In genomic region chr11:33375688-33376311, GRCh38 we compare ENCODE assay signal across 8 cellular contexts. TPM values are rescaled to one million over a fixed set of nuclear protein-coding genes. Genes with fewer than 3 reads are reported as not detected.
DNase-seq lines count a peak whose midpoint lies in the region; ATAC-seq lines count a peak whose summit lies in the region.

Gene KIAA1549L (plus strand): TSS chr11:33376108.

- H3K27me3 Mint-ChIP-seq in activated naive CD4-positive, alpha-beta T cell treated with anti-CD3 and anti-CD28 coated beads, Interleukin-2, amount 10 ng/mL, durations not matched to agents 7 days and 5 days: peaks cover 41% of the 10 kb centered on the region
- H3K27me3 Mint-ChIP-seq in naive thymus-derived CD8-positive, alpha-beta T cell: peaks cover 23 to 53% (median 31%) of the 10 kb centered on the region in 5 donors

- peak within 1 kb of the TSS; percentile 28 to 51 for H3K4me3 ChIP-seq in duodenal mucosa (ENCODE audit: low read depth in 1 of 2, low read length in 2 of 2)

- peak within 1 kb of the TSS; percentile 19 for H3K4me3 Mint-ChIP-seq in activated naive CD4-positive, alpha-beta T cell treated with anti-CD3 and anti-CD28 coated beads, Interleukin-2, amount 10 ng/mL, durations not matched to agents 7 days and 5 days
- H3K4me3 Mint-ChIP-seq in naive thymus-derived CD8-positive, alpha-beta T cell: peak within 1 kb of the TSS; percentile 18 to 75 (median 52)

- ATAC-seq in naive thymus-derived CD8-positive, alpha-beta T cell: no peak
- ATAC-seq in GM21529 (IDR thresholded peaks at IDR 0.05; ENCODE audit: unreplicated experiment): no peak

- H3K27ac Mint-ChIP-seq in activated naive CD4-positive, alpha-beta T cell treated with anti-CD3 and anti-CD28 coated beads, Interleukin-2, amount 10 ng/mL, durations not matched to agents 7 days and 5 days: no peak within 1 kb of the TSS
- peak within 1 kb of the TSS in 1 of 10 donors; percentile 45 for H3K27ac Mint-ChIP-seq in naive thymus-derived CD8-positive, alpha-beta T cell

- H3K9me3 ChIP-seq in duodenal mucosa (ENCODE audit: control insufficient read depth in 1 of 2, low read length in 2 of 2): no peaks in the 10 kb centered on the region

- CTCF ChIA-PET in activated naive CD4-positive, alpha-beta T cell treated with anti-CD3 and anti-CD28 coated beads, Interleukin-2, amount 10 ng/mL, durations not matched to agents 7 days and 5 days (lab: Charles Lee): no interaction called here

- no peak within 1 kb of the TSS for H3K27ac ChIP-seq in duodenal mucosa (ENCODE audit: low read depth, low read length)

- no peak within 1 kb of the TSS for H3K9ac ChIP-seq in duodenal mucosa (ENCODE audit: low read depth in 1 of 2, low read length in 2 of 2)

- H3K4me1 ChIP-seq in duodenal mucosa (ENCODE audit: control insufficient read depth in 1 of 2, insufficient read depth in 2 of 2, low read length in 2 of 2): peaks cover 7 to 19% of the 10 kb centered on the region in 2 donors

- H3K36me3 ChIP-seq in duodenal mucosa (ENCODE audit: control insufficient read depth in 1 of 2, insufficient read depth in 2 of 2, low read length in 2 of 2): no peaks in the 10 kb centered on the region

- DNase-seq in activated naive CD4-positive, alpha-beta T cell treated with anti-CD3 and anti-CD28 coated beads, Interleukin-2, amount 10 ng/mL, durations not matched to agents 7 days and 5 days: no peak
- DNase-seq in activated naive CD4-positive, alpha-beta T cell treated with Interleukin-2 at 50 U/mL for 16 hours: no peak
- DNase-seq in NCI-H526 (lab: John Stamatoyannopoulos, UW): peak; percentile 29 to 86
- no peak for DNase-seq in naive thymus-derived CD8-positive, alpha-beta T cell
- no peak for DNase-seq in KG1 (lab: John Stamatoyannopoulos, UW)
- DNase-seq in stimulated activated naive CD4-positive, alpha-beta T cell (lab: John Stamatoyannopoulos, UW): no peak

- peaks cover 19 to 21% of the 10 kb centered on the region in 2 donors for H3K27me3 ChIP-seq in duodenal mucosa (ENCODE audit: control insufficient read depth in 1 of 2, insufficient read depth in 2 of 2, low read length in 2 of 2)

- no peaks in the 10 kb centered on the region for H3K9me3 Mint-ChIP-seq in activated naive CD4-positive, alpha-beta T cell treated with anti-CD3 and anti-CD28 coated beads, Interleukin-2, amount 10 ng/mL, durations not matched to agents 7 days and 5 days
- no peaks in the 10 kb centered on the region for H3K9me3 Mint-ChIP-seq in naive thymus-derived CD8-positive, alpha-beta T cell

- H3K4me1 Mint-ChIP-seq in activated naive CD4-positive, alpha-beta T cell treated with anti-CD3 and anti-CD28 coated beads, Interleukin-2, amount 10 ng/mL, durations not matched to agents 7 days and 5 days: no peaks in the 10 kb centered on the region
- peaks cover 0 to 11% (median 5%) of the 10 kb centered on the region in 4 donors for H3K4me1 Mint-ChIP-seq in naive thymus-derived CD8-positive, alpha-beta T cell

- no peaks in the 10 kb centered on the region for H3K36me3 Mint-ChIP-seq in activated naive CD4-positive, alpha-beta T cell treated with anti-CD3 and anti-CD28 coated beads, Interleukin-2, amount 10 ng/mL, durations not matched to agents 7 days and 5 days
- H3K36me3 Mint-ChIP-seq in naive thymus-derived CD8-positive, alpha-beta T cell: no peaks in the 10 kb centered on the region

- POLR2A ChIA-PET in naive thymus-derived CD8-positive, alpha-beta T cell (lab: Charles Lee): no interaction called here

RNA-seq across cellular contexts. Expression of gene KIAA1549L, which starts in this region (rescaled TPM):
- not detected for total RNA-seq in naive thymus-derived CD8-positive, alpha-beta T cell
- under 1 TPM in 1 of 3 donors, not detected in 2; 0.05 TPM for polyA plus RNA-seq in naive thymus-derived CD8-positive, alpha-beta T cell

Comparison
In these comparisons a context has a peak if more than half of its experiments do, and no peak if none do; other contexts are left out.
1. DNase-seq: peak in NCI-H526 (2 of 2); none in activated naive CD4-positive, alpha-beta T cell treated with anti-CD3 and anti-CD28 coated beads, Interleukin-2, amount 10 ng/mL, durations not matched to agents 7 days and 5 days (single experiment), activated naive CD4-positive, alpha-beta T cell treated with Interleukin-2 at 50 U/mL for 16 hours (single experiment), naive thymus-derived CD8-positive, alpha-beta T cell (0 of 10), KG1 (single experiment) and stimulated activated naive CD4-positive, alpha-beta T cell (0 of 6).